ENCODE assay signal across 8 cellular contexts in the genomic region with DNA sequence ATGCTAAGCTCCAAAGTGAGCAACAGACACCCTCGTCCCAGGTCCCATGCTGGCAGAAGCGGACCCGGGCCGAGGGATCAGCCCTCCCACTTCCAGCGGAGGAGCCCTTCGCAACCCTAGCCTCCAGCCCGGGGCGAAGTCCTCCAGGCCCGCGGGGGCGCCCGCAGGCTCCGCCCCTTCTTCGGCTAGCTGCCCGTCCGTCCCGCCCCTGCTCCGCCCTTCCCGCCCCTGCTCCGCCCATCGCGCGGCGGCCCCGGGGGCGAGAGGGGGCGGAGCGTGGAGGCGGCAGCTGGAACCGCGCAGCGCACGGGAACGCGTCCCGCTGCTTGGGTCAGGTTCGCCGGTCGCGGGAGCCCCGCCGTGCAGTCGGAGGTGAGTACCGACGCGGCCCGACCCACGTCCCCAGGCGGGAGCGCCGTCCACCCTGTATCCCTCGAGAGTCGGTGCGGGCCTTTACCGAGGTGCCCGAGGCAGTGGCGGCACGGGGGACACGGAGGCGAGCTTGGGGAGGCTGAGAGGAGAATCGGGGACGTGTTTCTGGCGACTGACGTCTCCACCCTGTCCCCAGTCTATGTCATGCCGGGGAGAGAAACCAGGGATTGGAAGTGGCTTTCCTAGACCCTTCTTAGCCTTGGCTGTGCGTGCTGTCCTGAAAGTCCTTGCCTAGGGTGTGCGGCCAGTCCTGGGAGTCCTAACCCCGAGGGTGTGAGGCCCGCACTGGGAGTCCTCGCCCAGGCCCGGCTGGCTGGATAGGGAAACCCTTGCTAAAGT. TPM values are rescaled to one million over a fixed set of nuclear protein-coding genes. Genes with fewer than 3 reads are reported as not detected.
A peak's percentile ranks its signal among the peaks of the same experiment; 100 is the strongest.
DNase-seq lines count a peak whose midpoint lies in the region; ATAC-seq and TF ChIP-seq lines count a peak whose summit lies in the region.

A gene (plus strand): TSS at position 280 of the 771 bp plus-strand sequence. CDS start 20,864 bp downstream, outside the sequence.

- H3K27ac ChIP-seq in AG04450 (ENCODE audit: low read depth, low read length), result peak within 1 kb of the TSS; percentile 71
- H3K27ac ChIP-seq in caudate nucleus (ENCODE audit: low read depth, low read length), result peak within 1 kb of the TSS; percentile 59

- CTCF ChIA-PET in AG04450 (lab: Charles Lee), result interaction anchor here (0.6 to 4.7 kb wide), 10 partner anchors 9 to 197 kb away, joined by 3 to 85 read pairs (median 4); a partner anchor contains a TSS

- no peaks in the 10 kb centered on the region for H3K27me3 ChIP-seq in AG04450 (ENCODE audit: control insufficient read depth, insufficient read depth, low read length)

- peak within 1 kb of the TSS; percentile 95 for H3K4me3 ChIP-seq in AG04450 (ENCODE audit: low read depth, low read length)

- POLR2A ChIA-PET in AG04450 (lab: Yijun Ruan, JAX), result interaction anchor here (0.7 to 2.3 kb wide), 9 partner anchors 10 to 641 kb away, joined by 3 to 13 read pairs (median 3); a partner anchor contains a TSS

- peak; percentile 94 for ATAC-seq in GM18861 (IDR thresholded peaks at IDR 0.05; ENCODE audit: unreplicated experiment)
- peak; percentile 96 for ATAC-seq in HG03066 (IDR thresholded peaks at IDR 0.05; ENCODE audit: low read depth, unreplicated experiment)

- TF ChIP-seq CTCF in AG04450 (IDR thresholded peaks at IDR 0.05; ENCODE audit: low read depth, low read length), result no peak

- no peaks in the 10 kb centered on the region; the same call in 1 of the 2 replicates for H3K9me3 ChIP-seq in AG04450 (ENCODE audit: control insufficient read depth, insufficient read depth, low read length)

- peak; percentile 65 for DNase-seq in AG04450 (ENCODE audit: low read depth, low spot score)
- DNase-seq in NCI-H2196 (lab: John Stamatoyannopoulos, UW; ENCODE audit: unreplicated experiment), result peak; percentile 85
- DNase-seq in activated CD4-positive, CD25-positive, alpha-beta regulatory T cell treated with anti-CD3 and anti-CD28 coated beads, Interleukin-2, amount 50 U/mL, for 16 hours (ENCODE audit: low read depth, low spot score), result peak; percentile 64
- DNase-seq in caudate nucleus (lab: John Stamatoyannopoulos, UW), result peak in 59 of 61 donors; percentile 11 to 91 (median 74)
- peak; percentile 93 for DNase-seq in islet precursor cell
- DNase-seq in stimulated activated CD4-positive, alpha-beta T cell treated with anti-CD3 and anti-CD28 coated beads, Interleukin-12 subunit alpha, Interleukin-12 subunit beta, amount 100 ng/mL, for 4 hours, result peak; percentile 89

RNA-seq across cellular contexts. Expression of the gene that starts here (rescaled TPM):
- 291 and 330 TPM in 2 replicates for polyA plus RNA-seq in AG04450 (2011; rRNA removed)
- 281 and 285 TPM in 2 replicates for polyA minus RNA-seq in AG04450 (2011; rRNA and poly(A)+ RNA removed)

Comparison
In these comparisons a context has a peak if more than half of its experiments do, and no peak if none do; other contexts are left out.
1. Peak in every context shown above with its lines: DNase-seq, ATAC-seq, H3K4me3 ChIP-seq and H3K27ac ChIP-seq.